In genomic region chr4:1113311-1114009, GRCh38 we compare ENCODE assay signal across 8 cellular contexts. TPM values are rescaled to one million over a fixed set of nuclear protein-coding genes. Genes with fewer than 3 reads are reported as not detected.
DNase-seq lines count a peak whose midpoint lies in the region; ATAC-seq lines count a peak whose summit lies in the region.

TSS of gene RNF212 (minus strand) at chr4:1113564. CDS start at chr4:1113464, 100 bp downstream.

- peak within 1 kb of the TSS; percentile 49 for H3K4me3 ChIP-seq in iPS-15b (ENCODE audit: low read depth, low read length)

- peaks cover 22% of the 10 kb centered on the region for H3K27me3 ChIP-seq in iPS-15b (ENCODE audit: control insufficient read depth, insufficient read depth, low read length)

- DNase-seq in NCI-H1930 (lab: John Stamatoyannopoulos, UW) (peak; percentile 65 to 73), midbrain (lab: John Stamatoyannopoulos, UW) (no peak), mucosa of gallbladder (ENCODE audit: low spot score) (no peak)
- peak; percentile 10 for DNase-seq in activated gamma-delta T cell treated with anti-CD3 and anti-CD28 coated beads, Interleukin-2, amount 50 U/mL, for 16 hours (ENCODE audit: low read depth)
- DNase-seq in stimulated activated CD4-positive, alpha-beta T cell treated with anti-CD3 and anti-CD28 coated beads, Interleukin-4, amount 100 ng/mL, for 24 hours = peak; percentile 11

- no peaks in the 10 kb centered on the region for H3K4me1 ChIP-seq in iPS-15b (ENCODE audit: control insufficient read depth, insufficient read depth, low read length)

- no peaks in the 10 kb centered on the region for H3K36me3 ChIP-seq in iPS-15b (ENCODE audit: control insufficient read depth, insufficient read depth, low read length)

- H3K9ac ChIP-seq in iPS-15b (ENCODE audit: low read depth, low read length) = no peak within 1 kb of the TSS

- no peaks in the 10 kb centered on the region for H3K9me3 ChIP-seq in iPS-15b (ENCODE audit: control insufficient read depth, insufficient read depth, low read length)

- ATAC-seq in GM18873 (IDR thresholded peaks at IDR 0.05; ENCODE audit: low FRiP score, unreplicated experiment) = no peak
- no peak for ATAC-seq in GM19452 (IDR thresholded peaks at IDR 0.05; ENCODE audit: unreplicated experiment)

RNA-seq across cellular contexts. Expression of gene RNF212, which starts in this region (rescaled TPM):
- total RNA-seq in mucosa of gallbladder = 5.8 TPM

Comparison
In these comparisons a context has a peak if more than half of its experiments do, and no peak if none do; other contexts are left out.
1. DNase-seq: peak in NCI-H1930 (2 of 2), activated gamma-delta T cell treated with anti-CD3 and anti-CD28 coated beads, Interleukin-2, amount 50 U/mL, for 16 hours (single experiment) and stimulated activated CD4-positive, alpha-beta T cell treated with anti-CD3 and anti-CD28 coated beads, Interleukin-4, amount 100 ng/mL, for 24 hours (single experiment); none in midbrain (single experiment) and mucosa of gallbladder (single experiment).